10 cellular contexts compared by ENCODE assay signal in the genomic region with DNA sequence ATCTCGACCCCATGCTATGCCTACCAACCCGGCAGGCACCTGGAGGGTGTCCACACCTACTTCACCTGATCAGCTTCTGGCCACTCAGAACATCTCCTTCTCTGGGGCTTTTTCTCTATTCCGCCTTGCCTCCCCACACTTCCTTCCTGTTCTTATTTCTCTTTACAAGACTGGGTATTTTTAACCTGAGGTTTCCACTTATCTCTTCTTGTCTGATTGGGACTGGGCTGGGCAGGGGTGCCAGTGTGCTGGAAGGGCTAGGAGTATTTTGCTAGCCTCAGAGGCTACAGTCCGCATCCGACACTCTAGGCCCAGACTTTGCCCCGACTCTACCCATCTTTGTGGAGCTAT. TPM values are rescaled to one million over a fixed set of nuclear protein-coding genes. Genes with fewer than 3 reads are reported as not detected.
DNase-seq lines count a peak whose midpoint lies in the region; ATAC-seq and TF ChIP-seq lines count a peak whose summit lies in the region.
"Had no signal": no experiment of that assay in that cellular context is flagged by ENCODE, and none has a peak within 500 bp of the region (broad histone marks: within the 10 kb centered on the region; RNA-seq: fewer than 3 reads in every experiment).

No MANE protein-coding gene starts in this region.

- H3K4me3 Mint-ChIP-seq in T-cell, result peak overlapping the region; percentile 59 to 63 (median 62)

- H3K9ac ChIP-seq in trophoblast cell (ENCODE audit: low read length), result no peak overlapping the region

- no peak overlapping the region for H2AFZ ChIP-seq in trophoblast cell (ENCODE audit: insufficient read depth, low read length, poor library complexity)

- no peaks in the 10 kb centered on the region for H3K9me3 Mint-ChIP-seq in T-cell

- H2BK120ac ChIP-seq in trophoblast cell (ENCODE audit: insufficient read depth, low read length, poor library complexity), result no peak overlapping the region

- H3K4me1 Mint-ChIP-seq in T-cell, result peaks cover 47 to 55% (median 52%) of the 10 kb centered on the region in 3 donors

- H4K12ac ChIP-seq in trophoblast cell (ENCODE audit: low read depth, low read length), result no peak overlapping the region

- H3K36me3 ChIP-seq in brain microvascular endothelial cell (replicated peaks) (no peaks in the 10 kb centered on the region), trophoblast cell (ENCODE audit: control insufficient read depth in 1 of 2, insufficient read depth in 2 of 2, low read length in 2 of 2) (no peaks in the 10 kb centered on the region)

- H3K14ac ChIP-seq in trophoblast cell (ENCODE audit: low read length), result no peak overlapping the region

- no peaks in the 10 kb centered on the region for H3K27me3 ChIP-seq in brain microvascular endothelial cell (replicated peaks)
- H3K27me3 ChIP-seq in trophoblast cell (ENCODE audit: insufficient read depth, low read length), result no peaks in the 10 kb centered on the region

- H2AK5ac ChIP-seq in trophoblast cell (ENCODE audit: low read length), result no peak overlapping the region

- POLR2A ChIA-PET in GM10248 (lab: Yijun Ruan, JAX), result no interaction called here
- POLR2A ChIA-PET in T-cell (lab: Charles Lee), result interaction anchor here in 1 of 2 donors (0.6 to 0.9 kb wide), 2 partner anchors 26 to 49 kb away, joined by 3 to 7 read pairs; a partner anchor contains a TSS

- no peak overlapping the region for H4K91ac ChIP-seq in trophoblast cell (ENCODE audit: low read depth, low read length)

- no peak overlapping the region for H3K4me3 ChIP-seq in brain microvascular endothelial cell (ENCODE audit: low read depth, low read length)
- no peak overlapping the region for H3K4me3 ChIP-seq in trophoblast cell (ENCODE audit: low read depth, low read length)

- H2BK12ac ChIP-seq in trophoblast cell (ENCODE audit: low read length), result no peak overlapping the region

- H3K23ac ChIP-seq in trophoblast cell (ENCODE audit: low read length), result no peak overlapping the region

- no peak for TF ChIP-seq CTCF in GM10248 (IDR thresholded peaks at IDR 0.05; ENCODE audit: control extremely low read depth, extremely low read depth, low read depth, missing control alignments)
- no peak for TF ChIP-seq CTCF in brain microvascular endothelial cell (IDR thresholded peaks at IDR 0.05; ENCODE audit: low read depth, low read length, missing control alignments)
- no peak for TF ChIP-seq CTCF in omental fat pad (IDR thresholded peaks at IDR 0.05)

- ATAC-seq in GM21786 (IDR thresholded peaks at IDR 0.05; ENCODE audit: unreplicated experiment) (peak; percentile 57), T-cell (replicated peaks in 1 of 4) (peak; percentile 80 to 93 (median 86)), omental fat pad (ENCODE audit: low FRiP score) (no peak), GM19035 (IDR thresholded peaks at IDR 0.05; ENCODE audit: unreplicated experiment) (no peak)

- no peak overlapping the region for H4K8ac ChIP-seq in trophoblast cell (ENCODE audit: low read depth, low read length)

- CTCF ChIA-PET in GM10248 (lab: Yijun Ruan, JAX) (interaction anchor here (1.2 to 6.7 kb wide), 9 partner anchors 10 to 168 kb away, joined by 3 to 52 read pairs (median 7); no protein-coding TSS in a partner anchor), T-cell (lab: Charles Lee) (interaction anchor here (0.8 to 1.8 kb wide), 6 partner anchors 11 to 73 kb away, joined by 3 to 7 read pairs (median 3); no protein-coding TSS in a partner anchor)

- H2BK5ac ChIP-seq in trophoblast cell (ENCODE audit: low read depth, low read length, poor library complexity), result no peak overlapping the region

- H3K79me1 ChIP-seq in trophoblast cell (ENCODE audit: low read length), result no peaks in the 10 kb centered on the region

- no peaks in the 10 kb centered on the region for H3K27me3 Mint-ChIP-seq in T-cell

- peak overlapping the region; percentile 95 to 97 for H3K27ac Mint-ChIP-seq in T-cell

- H3K36me3 Mint-ChIP-seq in T-cell, result no peaks in the 10 kb centered on the region

- H3K18ac ChIP-seq in trophoblast cell (ENCODE audit: low read length), result no peak overlapping the region

- H3K4me1 ChIP-seq in trophoblast cell (ENCODE audit: control insufficient read depth in 1 of 2, insufficient read depth in 2 of 2, low read length in 2 of 2), result peaks cover 0 to 3% of the 10 kb centered on the region in 2 experiments

- no peak overlapping the region for H3K4me2 ChIP-seq in trophoblast cell (ENCODE audit: low read length)

- WGBS in trophoblast cell (ENCODE audit: extremely low coverage, insufficient coverage, insufficient read length), result no CpG with 5 or more reads among the region's 6 CpGs

- no peaks in the 10 kb centered on the region for H3K79me2 ChIP-seq in trophoblast cell (ENCODE audit: control insufficient read depth, insufficient read depth, low read length, poor library complexity)

- H3K9me3 ChIP-seq in trophoblast cell (ENCODE audit: insufficient read depth, low read depth, low read length), result peaks cover 4% of the 10 kb centered on the region

- H3K4ac ChIP-seq in trophoblast cell (ENCODE audit: low read depth, low read length), result no peak overlapping the region

- peak; percentile 48 for DNase-seq in GM10248 (ENCODE audit: extremely low spot score)
- peak in 26 of 34 experiments; percentile 12 to 55 (median 30) for DNase-seq in T-cell
- DNase-seq in germinal center (ENCODE audit: low spot score), result peak; percentile 50
- DNase-seq in brain microvascular endothelial cell, result no peak
- DNase-seq in trophoblast cell, result no peak
- no peak for DNase-seq in omental fat pad (ENCODE audit: low spot score)
- DNase-seq: RPMI8226; stimulated activated CD4-positive, alpha-beta T cell treated with anti-CD3 and anti-CD28 coated beads, Interleukin-12 subunit alpha, Interleukin-12 subunit beta, amount 100 ng/mL, for 4 hours had no signal

- H3K27ac ChIP-seq in brain microvascular endothelial cell (no peak overlapping the region), trophoblast cell (ENCODE audit: low read depth, low read length) (no peak overlapping the region)

- in situ Hi-C loops in brain microvascular endothelial cell (cut with HindIII; ENCODE audit: low pct_ligation_motif_present, low sequenced_read_pairs), result no loop called here

RNA-seq across cellular contexts. Expression of a gene that starts 26.2 kb away (rescaled TPM):
- total RNA-seq in T-cell, result 10 to 100 TPM; 51.0 to 61.0 (median 57.1) TPM
- 16.8 and 16.9 TPM in 2 replicates for polyA plus RNA-seq in trophoblast cell (2013)
- 10 to 100 TPM; 22.9 to 50.0 (median 31.0) TPM for total RNA-seq in omental fat pad

RNA-seq across cellular contexts. Expression of a gene that starts 26.4 kb away (rescaled TPM):
- total RNA-seq in T-cell, result 10 to 100 TPM; 49.4 to 84.6 (median 74.7) TPM
- polyA plus RNA-seq in trophoblast cell (2013), result 87.0 and 88.6 TPM in 2 replicates
- total RNA-seq in omental fat pad, result 100 to 1,000 TPM in 2 of 4 donors, 10 to 100 TPM in 2; 86.9 to 139 (median 111) TPM

Comparison
In these comparisons a context has a peak if more than half of its experiments do, and no peak if none do; other contexts are left out.
1. DNase-seq: peak in GM10248 (single experiment), T-cell (26 of 34) and germinal center (single experiment); none in brain microvascular endothelial cell (single experiment), trophoblast cell (0 of 2) and omental fat pad (single experiment).
2. ATAC-seq: peak in GM21786 (single experiment) and T-cell (4 of 4); none in omental fat pad (single experiment) and GM19035 (single experiment).